Comparison of ENCODE assay signal across 8 cellular contexts in genomic region chr2:190879474-190880373, GRCh38. TPM values are rescaled to one million over a fixed set of nuclear protein-coding genes. Genes with fewer than 3 reads are reported as not detected.
DNase-seq lines count a peak whose midpoint lies in the region; ATAC-seq, FAIRE-seq and TF ChIP-seq lines count a peak whose summit lies in the region.

No MANE protein-coding gene starts in this region.

- H3K27me3 Mint-ChIP-seq in activated CD8-positive, alpha-beta memory T cell treated with anti-CD3 and anti-CD28 coated beads, Interleukin-2, amount 10 ng/mL, durations not matched to agents 7 days and 5 days: peaks cover 2% of the 10 kb centered on the region

- H3K4me3 Mint-ChIP-seq in activated CD8-positive, alpha-beta memory T cell treated with anti-CD3 and anti-CD28 coated beads, Interleukin-2, amount 10 ng/mL, durations not matched to agents 7 days and 5 days: peak overlapping the region; percentile 88

- H3K4me3 ChIP-seq in BE2C (ENCODE audit: low read depth, low read length): peak overlapping the region; percentile 84

- H3K9me3 ChIP-seq in BE2C: no peaks in the 10 kb centered on the region

- peak; percentile 0 for ATAC-seq in HG03354 (IDR thresholded peaks at IDR 0.05; ENCODE audit: poor library complexity, severe bottlenecking, unreplicated experiment)
- ATAC-seq in activated CD8-positive, alpha-beta memory T cell treated with anti-CD3 and anti-CD28 coated beads, Interleukin-2, amount 10 ng/mL, durations not matched to agents 7 days and 5 days: peak; percentile 5

- FAIRE-seq in H54 (lab: Jason Lieb, UNC): no peak

- peaks cover 34% of the 10 kb centered on the region for H3K4me1 Mint-ChIP-seq in activated CD8-positive, alpha-beta memory T cell treated with anti-CD3 and anti-CD28 coated beads, Interleukin-2, amount 10 ng/mL, durations not matched to agents 7 days and 5 days

- DNase-seq in BE2C (no peak), fibroblast of gingiva (ENCODE audit: low read depth) (peak; percentile 62), pons (ENCODE audit: low spot score) (peak; percentile 25), H54 (ENCODE audit: insufficient read length, low spot score) (no peak), NCI-H526 treated with DMSO at 0.1 percent for 48 hours (lab: John Stamatoyannopoulos, UW) (no peak), NCI-H748 treated with DMSO at 0.1 percent for 48 hours (lab: John Stamatoyannopoulos, UW) (no peak)
- no peak for DNase-seq in activated CD8-positive, alpha-beta memory T cell treated with anti-CD3 and anti-CD28 coated beads, Interleukin-2, amount 10 ng/mL, durations not matched to agents 7 days and 5 days

- H3K36me3 Mint-ChIP-seq in activated CD8-positive, alpha-beta memory T cell treated with anti-CD3 and anti-CD28 coated beads, Interleukin-2, amount 10 ng/mL, durations not matched to agents 7 days and 5 days: peaks cover 26% of the 10 kb centered on the region

- H3K27ac Mint-ChIP-seq in activated CD8-positive, alpha-beta memory T cell treated with anti-CD3 and anti-CD28 coated beads, Interleukin-2, amount 10 ng/mL, durations not matched to agents 7 days and 5 days: peak overlapping the region; percentile 99

- no peak for TF ChIP-seq CTCF in BE2C (IDR thresholded peaks at IDR 0.05; ENCODE audit: low read depth, low read length)

- no peaks in the 10 kb centered on the region for H3K27me3 ChIP-seq in BE2C

- peaks cover 10% of the 10 kb centered on the region for H3K36me3 ChIP-seq in BE2C

- no peaks in the 10 kb centered on the region; the same call in 1 of the 2 replicates for H3K4me1 ChIP-seq in BE2C

- no peak for TF ChIP-seq POLR2A in H54 (IDR thresholded peaks at IDR 0.05; ENCODE audit: low read depth, low read length)

- CTCF ChIA-PET in activated CD8-positive, alpha-beta memory T cell treated with anti-CD3 and anti-CD28 coated beads, Interleukin-2, amount 10 ng/mL, durations not matched to agents 7 days and 5 days (lab: Charles Lee): interaction anchor here (1.0 to 1.4 kb wide), 2 partner anchors 9 to 275 kb away, joined by 3 read pairs; no protein-coding TSS in a partner anchor

- H3K9me3 Mint-ChIP-seq in activated CD8-positive, alpha-beta memory T cell treated with anti-CD3 and anti-CD28 coated beads, Interleukin-2, amount 10 ng/mL, durations not matched to agents 7 days and 5 days (ENCODE audit: low read depth): no peaks in the 10 kb centered on the region

RNA-seq across cellular contexts. Expression of gene GLS, which starts 0.9 kb away (rescaled TPM):
- polyA plus RNA-seq in BE2C (2012; ENCODE audit: insufficient read depth, insufficient read length, low read depth): 56.2 TPM
- 100 to 1,000 TPM; 187 to 191 TPM for total RNA-seq in activated CD8-positive, alpha-beta memory T cell treated with anti-CD3 and anti-CD28 coated beads, Interleukin-2, amount 10 ng/mL, durations not matched to agents 7 days and 5 days

Comparison
In these comparisons a context has a peak if more than half of its experiments do, and no peak if none do; other contexts are left out.
1. DNase-seq: peak in fibroblast of gingiva (single experiment) and pons (single experiment); none in BE2C (single experiment), activated CD8-positive, alpha-beta memory T cell treated with anti-CD3 and anti-CD28 coated beads, Interleukin-2, amount 10 ng/mL, durations not matched to agents 7 days and 5 days (single experiment), H54 (single experiment), NCI-H526 treated with DMSO at 0.1 percent for 48 hours (single experiment) and NCI-H748 treated with DMSO at 0.1 percent for 48 hours (single experiment).